In the genomic region with DNA sequence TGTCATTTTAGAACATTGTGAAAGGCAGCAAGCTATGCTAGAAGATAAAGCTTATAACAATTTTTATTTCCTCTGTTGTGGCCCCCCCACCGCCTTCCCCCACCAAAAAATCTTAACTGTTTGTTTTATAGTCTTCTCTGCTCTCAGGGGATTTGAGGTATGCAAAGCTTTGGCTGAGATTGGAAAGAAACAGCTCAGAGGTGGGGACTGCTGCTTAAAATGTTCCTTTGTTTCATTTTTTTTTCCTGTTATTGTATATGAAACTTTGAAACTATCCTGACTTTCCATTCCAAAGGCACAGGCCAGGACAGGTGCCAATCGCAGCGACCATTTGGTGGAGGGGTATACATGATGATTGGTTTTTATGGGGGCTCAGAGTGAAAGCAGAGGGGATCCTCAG, we compare ENCODE assay signal across 21 cellular contexts.
DNase-seq lines count a peak whose midpoint lies in the region; ATAC-seq and TF ChIP-seq lines count a peak whose summit lies in the region.
"Had no signal": no experiment of that assay in that cellular context is flagged by ENCODE, and none has a peak within 500 bp of the region (broad histone marks: within the 10 kb centered on the region; RNA-seq: fewer than 3 reads in every experiment).

No MANE protein-coding gene starts in this region.

- CTCF ChIA-PET in SK-N-SH (lab: Yijun Ruan, JAX) = interaction anchor here (1.0 to 6.8 kb wide), 4 partner anchors 309 to 947 kb away, joined by 3 to 91 read pairs (median 4); a partner anchor contains a TSS

- peaks cover 0 to 2% of the 10 kb centered on the region in 2 experiments; a peak in 2 of 4 replicates for H3K4me1 ChIP-seq in SK-N-SH (ENCODE audit: control insufficient read depth in 1 of 2, insufficient read depth in 2 of 2, low read depth in 1 of 2, low read length in 1 of 2)

- DNase-seq in EH (ENCODE audit: low read depth) (peak; percentile 53), SK-N-SH (no peak), fibroblast of gingiva (ENCODE audit: low read depth) (peak; percentile 38), sciatic nerve (ENCODE audit: low spot score) (no peak), SHP77 treated with DMSO at 0.1 percent for 48 hours (lab: John Stamatoyannopoulos, UW) (no peak), NCI-H69 (lab: John Stamatoyannopoulos, UW) (no peak), activated gamma-delta T cell treated with Interleukin-2 at 50 U/mL for 16 hours (no peak)
- DNase-seq: activated CD4-positive, alpha-beta T cell treated with anti-CD3 and anti-CD28 coated beads, Interleukin-2, amount 50 U/mL, for 4 hours; activated CD8-positive, alpha-beta memory T cell treated with anti-CD3 and anti-CD28 coated beads, Interleukin-2, amount 50 U/mL, for 48 hours; activated naive CD8-positive, alpha-beta T cell treated with anti-CD3 and anti-CD28 coated beads, Interleukin-2, amount 50 U/mL, for 24 hours; brain microvascular endothelial cell; DMS79; left lung; spleen; stimulated activated CD4-positive, alpha-beta T cell treated with anti-CD3 and anti-CD28 coated beads, Interleukin-4, amount 100 ng/mL, for 24 hours; stimulated activated naive CD8-positive, alpha-beta T cell treated with anti-CD3 and anti-CD28 coated beads, Interleukin-15, Interleukin-2, amounts not matched to agents 100 U/mL and 50 U/mL, for 24 hours; tibial artery; WERI-Rb-1 had no signal

- peak; percentile 47 for ATAC-seq in sciatic nerve
- no peak for ATAC-seq in HG02852 (IDR thresholded peaks at IDR 0.05; ENCODE audit: unreplicated experiment)
- ATAC-seq: activated naive CD8-positive, alpha-beta T cell treated with anti-CD3 and anti-CD28 coated beads, Interleukin-2, amount 50 U/mL, for 24 hours; GM23338; left lung; stimulated activated naive CD8-positive, alpha-beta T cell treated with anti-CD3 and anti-CD28 coated beads, Interleukin-15, Interleukin-2, amounts not matched to agents 100 U/mL and 50 U/mL, for 24 hours had no signal

- no peaks in the 10 kb centered on the region for H3K36me3 ChIP-seq in SK-N-SH (replicated peaks in 1 of 2; ENCODE audit: control insufficient read depth in 1 of 2, insufficient read depth in 2 of 2, low read length in 1 of 2)
- H3K36me3 ChIP-seq: brain microvascular endothelial cell, left lung, spleen, tibial artery, WERI-Rb-1 had no signal

- H3K9ac ChIP-seq in SK-N-SH = no peak overlapping the region

- H3K27ac ChIP-seq in SK-N-SH (ENCODE audit: low read depth in 2 of 2, low read length in 1 of 2) = no peak overlapping the region
- H3K27ac ChIP-seq: brain microvascular endothelial cell, left lung, SK-N-MC, spleen, WERI-Rb-1 had no signal

- H3F3A ChIP-seq in SK-N-SH (replicated peaks; ENCODE audit: insufficient read depth) = no peaks in the 10 kb centered on the region

- POLR2A ChIA-PET in SK-N-SH (lab: Yijun Ruan, JAX) = no interaction called here

- peak overlapping the region; percentile 13; the same call in 1 of the 2 replicates for H2AFZ ChIP-seq in SK-N-SH (ENCODE audit: low read depth)
- H2AFZ ChIP-seq: GM23338 had no signal

- H3K79me2 ChIP-seq in SK-N-SH (ENCODE audit: insufficient read depth) = no peaks in the 10 kb centered on the region

- no peaks in the 10 kb centered on the region for H3K27me3 ChIP-seq in SK-N-SH (ENCODE audit: insufficient read depth)
- H3K27me3 ChIP-seq: brain microvascular endothelial cell, left lung, spleen, tibial artery had no signal

- no peak for TF ChIP-seq RAD21 in SK-N-SH (IDR thresholded peaks at IDR 0.05; ENCODE audit: low read length)

- no peak overlapping the region for H3K4me2 ChIP-seq in SK-N-SH
- H3K4me2 ChIP-seq: GM23338 had no signal

- H3K9me2 ChIP-seq in SK-N-SH = no peaks in the 10 kb centered on the region

- TF ChIP-seq EP300 in SK-N-SH (IDR thresholded peaks at IDR 0.05; ENCODE audit: borderline replicate concordance in 1 of 2, low read depth in 1 of 2, low read length in 1 of 2) = no peak

- no peak overlapping the region for H3K4me3 ChIP-seq in SK-N-SH (ENCODE audit: low read depth in 2 of 2, low read length in 1 of 2)
- H3K4me3 ChIP-seq: GM23338, left lung, SK-N-MC, spleen, tibial artery had no signal

- H4K20me1 ChIP-seq in SK-N-SH (ENCODE audit: insufficient read depth) = no peaks in the 10 kb centered on the region

- WGBS in SK-N-SH (ENCODE audit: low lambda C conversion rate) = 76% methylated on average over 3 of the region's 3 CpGs

- TF ChIP-seq CTCF in SK-N-SH (IDR thresholded peaks at IDR 0.05) = no peak

- H3K9me3 ChIP-seq in SK-N-SH = no peaks in the 10 kb centered on the region
- H3K9me3 ChIP-seq: left lung, spleen, tibial artery had no signal

- intact Hi-C loops in sciatic nerve (cut with DNase I) = loop anchor here (10.0 kb wide), 1 partner anchor 947 kb away; no protein-coding TSS in a partner anchor

TF ChIP-seq in SK-N-SH, 30 proteins besides CTCF, POLR2A, EP300 and RAD21:
- no peak for TF ChIP-seq SIN3A (IDR thresholded peaks at IDR 0.05; ENCODE audit: borderline replicate concordance, low read depth, low read length)
- TF ChIP-seq JUND (IDR thresholded peaks at IDR 0.05) = no peak
- no peak for TF ChIP-seq SMC3 (IDR thresholded peaks at IDR 0.05; ENCODE audit: low read depth, low read length)
- TF ChIP-seq POLR2AphosphoS5 (IDR thresholded peaks at IDR 0.05; ENCODE audit: low read depth, low read length) = no peak
- no peak for TF ChIP-seq FOXJ3 (CRISPR knock-in tag; IDR thresholded peaks at IDR 0.05)
- TF ChIP-seq TEAD4 (IDR thresholded peaks at IDR 0.05; ENCODE audit: borderline replicate concordance, insufficient read depth) = no peak
- TF ChIP-seq RCOR1 (IDR thresholded peaks at IDR 0.05; ENCODE audit: low read length) = no peak

Comparison
In these comparisons a context has a peak if more than half of its experiments do, and no peak if none do; other contexts are left out.
1. DNase-seq: peak in EH (single experiment) and fibroblast of gingiva (single experiment); none in SK-N-SH (single experiment), sciatic nerve (single experiment), SHP77 treated with DMSO at 0.1 percent for 48 hours (single experiment), NCI-H69 (single experiment) and activated gamma-delta T cell treated with Interleukin-2 at 50 U/mL for 16 hours (single experiment).